ENCODE assay signal across 8 cellular contexts in the genomic region with DNA sequence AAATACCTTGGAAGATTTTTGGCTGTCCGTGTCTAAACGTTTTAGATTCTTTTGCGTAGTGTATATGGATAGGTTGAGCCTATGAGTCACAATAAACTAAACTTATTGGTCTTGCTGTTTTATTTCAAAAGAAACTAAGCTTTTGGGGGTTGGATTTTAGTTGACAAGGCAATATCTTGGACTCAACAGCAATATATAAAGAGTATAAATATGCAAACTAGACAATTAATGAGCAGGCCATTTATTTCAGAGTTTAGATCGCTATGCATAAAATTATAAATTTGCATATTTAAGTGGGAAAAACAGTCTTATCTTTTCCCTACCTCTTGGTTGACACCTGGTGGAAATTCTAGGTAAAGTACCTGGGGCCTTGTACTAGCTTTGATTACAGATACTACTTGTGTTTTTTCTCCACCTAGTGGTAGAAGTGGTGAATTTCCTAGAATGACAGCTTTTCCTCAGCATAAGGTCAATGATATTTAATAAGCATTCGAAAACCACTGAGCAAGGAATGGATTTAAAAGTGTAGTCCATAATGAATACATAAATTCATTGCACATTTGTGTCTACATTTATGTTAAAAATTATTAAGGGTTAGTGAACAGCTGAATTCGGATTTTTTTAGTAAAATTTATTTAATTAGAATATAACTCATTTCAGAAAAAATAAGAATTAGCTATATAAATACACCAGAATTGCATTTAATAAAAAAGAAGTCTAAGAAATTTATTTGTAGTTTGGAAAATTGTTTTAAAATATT. TPM values are rescaled to one million over a fixed set of nuclear protein-coding genes. Genes with fewer than 3 reads are reported as not detected.
A peak's percentile ranks its signal among the peaks of the same experiment; 100 is the strongest.
DNase-seq lines count a peak whose midpoint lies in the region; ATAC-seq, FAIRE-seq and TF ChIP-seq lines count a peak whose summit lies in the region.

No MANE protein-coding gene starts in this region.

- POLR2A ChIA-PET in AG04450 (lab: Yijun Ruan, JAX) = interaction anchor here (1.0 kb wide), 1 partner anchor 104 kb away, joined by 3 read pairs; no protein-coding TSS in a partner anchor

- peaks cover 7 to 10% of the 10 kb centered on the region in 2 donors for H3K4me1 ChIP-seq in muscle layer of duodenum (ENCODE audit: control insufficient read depth in 1 of 2, insufficient read depth in 2 of 2, low read length in 2 of 2)

- peaks cover 0 to under 1% of the 10 kb centered on the region in 2 donors for H3K36me3 ChIP-seq in muscle layer of duodenum (ENCODE audit: control insufficient read depth in 1 of 2, insufficient read depth in 2 of 2, low read length in 2 of 2)

- ATAC-seq in HG03108 (IDR thresholded peaks at IDR 0.05; ENCODE audit: unreplicated experiment) (peak; percentile 12), HG02852 (IDR thresholded peaks at IDR 0.05; ENCODE audit: unreplicated experiment) (no peak)

- CTCF ChIA-PET in AG04450 (lab: Charles Lee) = interaction anchor here (0.6 to 9.0 kb wide), 75 partner anchors 9 to 601 kb away, joined by 3 to 200 read pairs (median 5); no protein-coding TSS in a partner anchor

- peak; percentile 97 for FAIRE-seq in TTC549 (lab: Jason Lieb, UNC)

- DNase-seq in AG04450 (ENCODE audit: low read depth, low spot score) (peak; percentile 67), NCI-H2107 treated with DMSO at 0.1 percent for 48 hours (lab: John Stamatoyannopoulos, UW; ENCODE audit: unreplicated experiment) (peak; percentile 90), epithelial cell of esophagus (ENCODE audit: low read depth) (peak; percentile 93)

- H3K27me3 ChIP-seq in AG04450 (ENCODE audit: control insufficient read depth, insufficient read depth, low read length) (no peaks in the 10 kb centered on the region), muscle layer of duodenum (ENCODE audit: low read depth, low read length) (no peaks in the 10 kb centered on the region)

- TF ChIP-seq CTCF in AG04450 (IDR thresholded peaks at IDR 0.05; ENCODE audit: low read depth, low read length) (peak; percentile 94), GM12801 (IDR thresholded peaks at IDR 0.05; ENCODE audit: extremely low read depth, insufficient read length) (peak; percentile 84), epithelial cell of esophagus (IDR thresholded peaks at IDR 0.05; ENCODE audit: insufficient read depth, low read depth, low read length, missing control alignments) (peak; percentile 90)

- H3K9me3 ChIP-seq in AG04450 (ENCODE audit: control insufficient read depth, insufficient read depth, low read length) (peaks cover 2% of the 10 kb centered on the region; the same call in 1 of the 2 replicates), muscle layer of duodenum (ENCODE audit: control insufficient read depth in 1 of 2, low read length in 2 of 2) (no peaks in the 10 kb centered on the region)

- no peak overlapping the region for H3K27ac ChIP-seq in AG04450 (ENCODE audit: low read depth, low read length)
- H3K27ac ChIP-seq in muscle layer of duodenum (ENCODE audit: low read length) = peak overlapping the region; percentile 100

- H3K4me3 ChIP-seq in AG04450 (ENCODE audit: low read depth, low read length) (peak overlapping the region; percentile 78), epithelial cell of esophagus (ENCODE audit: low read length) (peak overlapping the region; percentile 84), muscle layer of duodenum (ENCODE audit: low read depth in 1 of 2, low read length in 2 of 2) (peak overlapping the region; percentile 95 to 98)

RNA-seq across cellular contexts. Expression of a gene that starts 1.7 kb away (rescaled TPM):
- polyA plus RNA-seq in AG04450 (2011; rRNA removed) = 26.7 and 38.3 TPM in 2 replicates
- polyA minus RNA-seq in AG04450 (2011; rRNA and poly(A)+ RNA removed) = 99.3 and 103 TPM in 2 replicates
